Comparison of ENCODE assay signal across 8 cellular contexts in the genomic region with DNA sequence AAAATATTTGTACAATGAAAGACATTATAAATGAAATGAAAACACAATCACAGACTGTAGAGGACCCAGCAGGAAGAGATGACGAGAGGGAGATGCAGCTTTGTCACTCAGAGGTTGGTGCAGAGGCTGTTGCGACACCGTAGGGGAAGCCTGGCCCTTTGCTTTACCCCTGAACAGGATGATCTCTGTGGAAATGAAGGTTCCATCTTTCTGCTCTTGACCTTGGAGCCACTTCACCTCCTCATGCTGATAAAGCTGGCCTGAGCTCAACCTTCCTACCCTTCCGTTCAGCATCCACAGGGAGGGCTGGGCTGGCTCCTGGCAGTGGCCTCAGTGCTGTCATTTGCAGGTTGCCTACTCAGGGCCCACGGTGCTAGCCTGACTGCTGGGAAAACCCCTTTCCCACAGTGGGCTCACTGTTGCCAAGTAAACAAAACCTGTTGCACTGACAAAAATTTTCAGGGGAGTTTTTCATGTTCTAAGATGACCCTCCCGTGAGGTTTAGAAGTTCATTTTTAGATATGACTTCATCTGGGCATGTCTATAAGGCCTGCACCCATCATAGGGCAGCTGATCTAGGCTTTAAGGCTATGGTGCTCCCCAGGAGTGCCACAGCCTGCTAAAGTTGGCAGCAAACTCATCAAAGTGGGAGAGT. TPM values are rescaled to one million over a fixed set of nuclear protein-coding genes. Genes with fewer than 3 reads are reported as not detected.
DNase-seq lines count a peak whose midpoint lies in the region; ATAC-seq, FAIRE-seq and TF ChIP-seq lines count a peak whose summit lies in the region.

No MANE protein-coding gene starts in this region.

- no peak overlapping the region for H3K4me2 ChIP-seq in mammary epithelial cell (ENCODE audit: insufficient read depth, low read depth, low read length)

- WGBS in mammary epithelial cell (ENCODE audit: low coverage, missing lambda C conversion rate), result 57% methylated on average over 6 of the region's 6 CpGs

- no peak overlapping the region for H3K9ac ChIP-seq in mammary epithelial cell (ENCODE audit: insufficient read depth, low read length)

- H4K20me1 ChIP-seq in mammary epithelial cell (ENCODE audit: insufficient read depth, low read length), result no peaks in the 10 kb centered on the region

- peak overlapping the region; percentile 90 to 92 for H3K27ac Mint-ChIP-seq in stimulated activated naive CD8-positive, alpha-beta T cell treated with anti-CD3 and anti-CD28 coated beads, Interleukin-15, amount 100 ng/mL, for 72 hours

- BruUV-seq in mammary epithelial cell (replicated peaks; lab: Mats Ljungman, UMichigan), result no TSS peak

- peak overlapping the region; percentile 36 to 78 for H3K4me3 Mint-ChIP-seq in stimulated activated naive CD8-positive, alpha-beta T cell treated with anti-CD3 and anti-CD28 coated beads, Interleukin-15, amount 100 ng/mL, for 72 hours

- H3K79me2 ChIP-seq in mammary epithelial cell (ENCODE audit: insufficient read depth, low read length), result no peaks in the 10 kb centered on the region

- H3K27me3 Mint-ChIP-seq in stimulated activated naive CD8-positive, alpha-beta T cell treated with anti-CD3 and anti-CD28 coated beads, Interleukin-15, amount 100 ng/mL, for 72 hours, result peaks cover 19% of the 10 kb centered on the region

- dilution Hi-C loops in mammary epithelial cell (cut with HindIII; ENCODE audit: low sequenced_read_pairs), result no loop called here

- peaks cover 54% of the 10 kb centered on the region for H3K4me1 Mint-ChIP-seq in stimulated activated naive CD8-positive, alpha-beta T cell treated with anti-CD3 and anti-CD28 coated beads, Interleukin-15, amount 100 ng/mL, for 72 hours

- FAIRE-seq in GM12892 (lab: Jason Lieb, UNC), result peak; percentile 96

- no peak overlapping the region for H2AFZ ChIP-seq in mammary epithelial cell (ENCODE audit: low read depth, low read length)

- no peak overlapping the region for H3K27ac ChIP-seq in mammary epithelial cell (ENCODE audit: insufficient read depth, low read depth, low read length)

- CTCF ChIA-PET in mammary epithelial cell (lab: Charles Lee; ENCODE audit: low non-redundant PET), result no interaction called here

- H3K36me3 ChIP-seq in mammary epithelial cell (ENCODE audit: insufficient read depth, low read length) (no peaks in the 10 kb centered on the region), MG63 (no peaks in the 10 kb centered on the region)

- intact Hi-C loops in mammary epithelial cell (cut with micrococcal nuclease), result no loop called here

- peak; percentile 92 for TF ChIP-seq POLR2A in GM12892 (IDR thresholded peaks at IDR 0.05; ENCODE audit: low read depth, low read length)

- DNase-seq in GM12892 (ENCODE audit: insufficient read length) (peak; percentile 32), HuH-7 (ENCODE audit: low spot score) (peak; percentile 22), mammary epithelial cell (no peak), NCI-H2029 treated with DMSO at 0.1 percent for 48 hours (lab: John Stamatoyannopoulos, UW) (no peak), MG63 (no peak)
- DNase-seq in activated effector memory CD4-positive, alpha-beta T cell treated with Interleukin-2 at 50 U/mL for 16 hours, result peak; percentile 24
- DNase-seq in stimulated activated naive CD8-positive, alpha-beta T cell treated with anti-CD3 and anti-CD28 coated beads, Interleukin-15, amount 100 ng/mL, for 72 hours, result peak; percentile 64 to 78

- H3K9me3 Mint-ChIP-seq in stimulated activated naive CD8-positive, alpha-beta T cell treated with anti-CD3 and anti-CD28 coated beads, Interleukin-15, amount 100 ng/mL, for 72 hours, result no peaks in the 10 kb centered on the region

- H3K4me1 ChIP-seq in mammary epithelial cell (ENCODE audit: insufficient read depth, low read length), result no peaks in the 10 kb centered on the region

- TF ChIP-seq CTCF in mammary epithelial cell (conservative IDR thresholded peaks at IDR 0.05 in 1 of 2, IDR thresholded peaks at IDR 0.05 in 1 of 2; ENCODE audit: extremely low read depth in 1 of 2, insufficient read depth in 1 of 2, low read depth in 1 of 2, low read length in 2 of 2), result no peak

- H3K27me3 ChIP-seq in mammary epithelial cell (ENCODE audit: insufficient read depth, low read length) (no peaks in the 10 kb centered on the region), MG63 (0 out of 2 replicates have a peak, but pooled peaks cover 2% of the 10 kb centered on the region)

- H3K9me3 ChIP-seq in mammary epithelial cell (replicated peaks; ENCODE audit: insufficient read depth, low read length) (no peaks in the 10 kb centered on the region), MG63 (no peaks in the 10 kb centered on the region; the same call in 1 of the 2 replicates)

- peak; percentile 67 for ATAC-seq in GM21447 (IDR thresholded peaks at IDR 0.05; ENCODE audit: unreplicated experiment)
- ATAC-seq in stimulated activated naive CD8-positive, alpha-beta T cell treated with anti-CD3 and anti-CD28 coated beads, Interleukin-15, amount 100 ng/mL, for 72 hours, result peak; percentile 92

- in situ Hi-C loops in mammary epithelial cell (cut with MboI; ENCODE audit: low sequenced_read_pairs in 2 of 2), result no loop called here

- H3K4me3 ChIP-seq in mammary epithelial cell (replicated peaks in 1 of 3; ENCODE audit: insufficient read depth in 1 of 3, low read depth in 2 of 3, low read length in 3 of 3), result no peak overlapping the region
- no peak overlapping the region for H3K4me3 ChIP-seq in MG63

RNA-seq across cellular contexts. Expression of gene CD80, which starts 3.0 kb away (rescaled TPM):
- 59.9 TPM for polyA plus RNA-seq in GM12892 (2012; ENCODE audit: missing spikeins)
- not detected for total RNA-seq in mammary epithelial cell
- polyA plus RNA-seq in mammary epithelial cell, result not detected
- not detected for polyA minus RNA-seq in mammary epithelial cell
- total RNA-seq in MG63 (2014; rRNA removed; shearing (Covaris generic); ENCODE audit: low replicate concordance), result not detected in 2 replicates

RNA-seq across cellular contexts. Expression of gene ADPRH, which starts 16.9 kb away (rescaled TPM):
- 19.0 TPM for polyA plus RNA-seq in GM12892 (2012; ENCODE audit: missing spikeins)
- 1 to 10 TPM; 1.0 to 9.5 TPM for total RNA-seq in mammary epithelial cell
- 0.99 TPM for polyA plus RNA-seq in mammary epithelial cell
- polyA minus RNA-seq in mammary epithelial cell, result not detected
- total RNA-seq in MG63 (2014; rRNA removed; shearing (Covaris generic); ENCODE audit: low replicate concordance), result 0.69 and 3.4 TPM in 2 replicates

RNA-seq across cellular contexts. Expression of gene PLA1A, which starts 35.3 kb away (rescaled TPM):
- 11.6 TPM for polyA plus RNA-seq in GM12892 (2012; ENCODE audit: missing spikeins)
- not detected for total RNA-seq in mammary epithelial cell
- not detected for polyA plus RNA-seq in mammary epithelial cell
- not detected for polyA minus RNA-seq in mammary epithelial cell
- total RNA-seq in MG63 (2014; rRNA removed; shearing (Covaris generic); ENCODE audit: low replicate concordance), result not detected in 2 replicates

Comparison
In these comparisons a context has a peak if more than half of its experiments do, and no peak if none do; other contexts are left out.
1. DNase-seq: peak in GM12892 (single experiment), HuH-7 (single experiment), activated effector memory CD4-positive, alpha-beta T cell treated with Interleukin-2 at 50 U/mL for 16 hours (single experiment) and stimulated activated naive CD8-positive, alpha-beta T cell treated with anti-CD3 and anti-CD28 coated beads, Interleukin-15, amount 100 ng/mL, for 72 hours (2 of 2); none in mammary epithelial cell (single experiment), NCI-H2029 treated with DMSO at 0.1 percent for 48 hours (single experiment) and MG63 (single experiment).